Comparison of ENCODE assay signal across 1 cellular context in the genomic region with DNA sequence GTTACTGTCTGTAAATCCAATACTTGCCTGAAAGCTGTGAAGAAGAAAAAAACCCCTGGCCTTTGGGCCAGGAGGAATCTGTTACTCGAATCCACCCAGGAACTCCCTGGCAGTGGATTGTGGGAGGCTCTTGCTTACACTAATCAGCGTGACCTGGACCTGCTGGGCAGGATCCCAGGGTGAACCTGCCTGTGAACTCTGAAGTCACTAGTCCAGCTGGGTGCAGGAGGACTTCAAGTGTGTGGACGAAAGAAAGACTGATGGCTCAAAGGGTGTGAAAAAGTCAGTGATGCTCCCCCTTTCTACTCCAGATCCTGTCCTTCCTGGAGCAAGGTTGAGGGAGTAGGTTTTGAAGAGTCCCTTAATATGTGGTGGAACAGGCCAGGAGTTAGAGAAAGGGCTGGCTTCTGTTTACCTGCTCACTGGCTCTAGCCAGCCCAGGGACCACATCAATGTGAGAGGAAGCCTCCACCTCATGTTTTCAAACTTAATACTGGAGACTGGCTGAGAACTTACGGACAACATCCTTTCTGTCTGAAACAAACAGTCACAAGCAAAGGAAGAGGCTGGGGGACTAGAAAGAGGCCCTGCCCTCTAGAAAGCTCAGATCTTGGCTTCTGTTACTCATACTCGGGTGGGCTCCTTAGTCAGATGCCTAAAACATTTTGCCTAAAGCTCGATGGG.
TF ChIP-seq lines count a peak whose summit lies in the region.

No MANE protein-coding gene starts in this region.

TF ChIP-seq in SK-N-SH, 30 proteins besides CTCF, POLR2A, EP300 and RAD21 (continued from another document):
- TF ChIP-seq, protein P1, sequence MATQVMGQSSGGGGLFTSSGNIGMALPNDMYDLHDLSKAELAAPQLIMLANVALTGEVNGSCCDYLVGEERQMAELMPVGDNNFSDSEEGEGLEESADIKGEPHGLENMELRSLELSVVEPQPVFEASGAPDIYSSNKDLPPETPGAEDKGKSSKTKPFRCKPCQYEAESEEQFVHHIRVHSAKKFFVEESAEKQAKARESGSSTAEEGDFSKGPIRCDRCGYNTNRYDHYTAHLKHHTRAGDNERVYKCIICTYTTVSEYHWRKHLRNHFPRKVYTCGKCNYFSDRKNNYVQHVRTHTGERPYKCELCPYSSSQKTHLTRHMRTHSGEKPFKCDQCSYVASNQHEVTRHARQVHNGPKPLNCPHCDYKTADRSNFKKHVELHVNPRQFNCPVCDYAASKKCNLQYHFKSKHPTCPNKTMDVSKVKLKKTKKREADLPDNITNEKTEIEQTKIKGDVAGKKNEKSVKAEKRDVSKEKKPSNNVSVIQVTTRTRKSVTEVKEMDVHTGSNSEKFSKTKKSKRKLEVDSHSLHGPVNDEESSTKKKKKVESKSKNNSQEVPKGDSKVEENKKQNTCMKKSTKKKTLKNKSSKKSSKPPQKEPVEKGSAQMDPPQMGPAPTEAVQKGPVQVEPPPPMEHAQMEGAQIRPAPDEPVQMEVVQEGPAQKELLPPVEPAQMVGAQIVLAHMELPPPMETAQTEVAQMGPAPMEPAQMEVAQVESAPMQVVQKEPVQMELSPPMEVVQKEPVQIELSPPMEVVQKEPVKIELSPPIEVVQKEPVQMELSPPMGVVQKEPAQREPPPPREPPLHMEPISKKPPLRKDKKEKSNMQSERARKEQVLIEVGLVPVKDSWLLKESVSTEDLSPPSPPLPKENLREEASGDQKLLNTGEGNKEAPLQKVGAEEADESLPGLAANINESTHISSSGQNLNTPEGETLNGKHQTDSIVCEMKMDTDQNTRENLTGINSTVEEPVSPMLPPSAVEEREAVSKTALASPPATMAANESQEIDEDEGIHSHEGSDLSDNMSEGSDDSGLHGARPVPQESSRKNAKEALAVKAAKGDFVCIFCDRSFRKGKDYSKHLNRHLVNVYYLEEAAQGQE (IDR thresholded peaks at IDR 0.05; ENCODE audit: low read depth, low read length) = no peak
